10 cellular contexts compared by ENCODE assay signal in the genomic region with DNA sequence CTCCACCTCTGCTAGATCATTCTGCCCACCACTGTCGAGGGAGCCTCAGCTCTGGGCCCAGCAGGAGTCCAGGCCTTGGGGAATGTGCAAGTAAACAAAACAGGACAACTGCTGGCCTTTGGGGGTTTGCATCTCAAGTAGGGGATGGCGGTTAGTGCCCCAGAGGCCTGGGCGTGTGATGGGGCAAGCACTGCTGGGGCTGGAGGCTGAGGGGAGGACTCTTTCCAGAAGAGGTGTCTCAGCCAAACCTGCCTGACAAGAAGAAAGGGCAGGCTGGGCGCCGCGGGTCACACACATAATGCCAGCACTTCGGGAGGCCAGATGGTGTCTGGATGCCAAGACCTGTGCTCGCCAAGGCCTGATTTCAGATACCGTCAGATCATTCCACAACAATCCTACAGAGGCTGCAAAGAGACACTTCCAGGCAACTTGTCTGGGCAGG. TPM values are rescaled to one million over a fixed set of nuclear protein-coding genes. Genes with fewer than 3 reads are reported as not detected.
A peak's percentile ranks its signal among the peaks of the same experiment; 100 is the strongest.
DNase-seq lines count a peak whose midpoint lies in the region; ATAC-seq and TF ChIP-seq lines count a peak whose summit lies in the region.
"Had no signal": no experiment of that assay in that cellular context is flagged by ENCODE, and none has a peak within 500 bp of the region (broad histone marks: within the 10 kb centered on the region; RNA-seq: fewer than 3 reads in every experiment).

No MANE protein-coding gene starts in this region.

- peak overlapping the region in 3 of 5 donors; percentile 35 to 59 (median 35) for H3K9ac ChIP-seq in subcutaneous abdominal adipose tissue (ENCODE audit: low read length in 5 of 5)

- peaks cover 0 to 25% (median 15%) of the 10 kb centered on the region in 5 donors for H3K36me3 ChIP-seq in subcutaneous abdominal adipose tissue (ENCODE audit: control insufficient read depth in 5 of 5, insufficient read depth in 5 of 5, low read length in 5 of 5)

- ATAC-seq in WTC11, result no peak; the same call in 1 of the 2 replicates
- peak; percentile 71 for ATAC-seq in left ventricle myocardium superior
- ATAC-seq in GM21360 (IDR thresholded peaks at IDR 0.05; ENCODE audit: unreplicated experiment), result no peak
- no peak for ATAC-seq in SK-N-SH treated with all-trans-retinoic acid at 6 μM for 48 hours

- intact Hi-C loops in left ventricle myocardium superior (cut with micrococcal nuclease), result loop anchor here (10.0 kb wide), 1 partner anchor 57 kb away; no protein-coding TSS in a partner anchor

- H3K4me3 ChIP-seq in subcutaneous abdominal adipose tissue (ENCODE audit: low read depth in 1 of 5, low read length in 5 of 5), result no peak overlapping the region

- peak overlapping the region; percentile 86 for H3K27ac ChIP-seq in subcutaneous abdominal adipose tissue (ENCODE audit: low read depth, low read length)

- H3K4me1 Mint-ChIP-seq in WTC11, result peaks cover 25% of the 10 kb centered on the region

- H3K4me1 ChIP-seq in subcutaneous abdominal adipose tissue (ENCODE audit: control insufficient read depth in 5 of 5, insufficient read depth in 5 of 5, low read length in 5 of 5), result peaks cover 3 to 61% (median 47%) of the 10 kb centered on the region in 5 donors

- no peak overlapping the region for H3K4me3 Mint-ChIP-seq in WTC11
- H3K4me3 Mint-ChIP-seq: naive thymus-derived CD4-positive, alpha-beta T cell had no signal

- DNase-seq in NCI-H2171 treated with DMSO at 0.1 percent for 48 hours (lab: John Stamatoyannopoulos, UW) (peak; percentile 54), NCI-H2171 (lab: John Stamatoyannopoulos, UW) (no peak), WTC11 (ENCODE audit: low spot score) (peak; percentile 41), left ventricle myocardium superior (peak; percentile 83), kidney glomerular epithelial cell (lab: John Stamatoyannopoulos, UW) (no peak)
- DNase-seq: naive thymus-derived CD4-positive, alpha-beta T cell; T1000 had no signal

- CTCF ChIA-PET in WTC11 (lab: Charles Lee), result interaction anchor here (1.0 to 2.1 kb wide), 2 partner anchors 54 to 57 kb away, joined by 3 to 8 read pairs; no protein-coding TSS in a partner anchor

- no peaks in the 10 kb centered on the region for H3K9me3 ChIP-seq in subcutaneous abdominal adipose tissue (ENCODE audit: control insufficient read depth in 5 of 5, low read length in 5 of 5)

- no peaks in the 10 kb centered on the region for H3K9me3 Mint-ChIP-seq in WTC11
- H3K9me3 Mint-ChIP-seq: naive thymus-derived CD4-positive, alpha-beta T cell had no signal

- peak overlapping the region; percentile 32; the same call in 1 of the 2 replicates for H3K27ac Mint-ChIP-seq in WTC11

- H3K27me3 ChIP-seq in subcutaneous abdominal adipose tissue (ENCODE audit: control insufficient read depth in 5 of 5, insufficient read depth in 4 of 5, low read length in 5 of 5), result no peaks in the 10 kb centered on the region

- no peaks in the 10 kb centered on the region for H3K27me3 Mint-ChIP-seq in WTC11 (ENCODE audit: low read depth)

- POLR2A ChIA-PET in WTC11 (lab: Charles Lee), result interaction anchor here (1.3 kb wide), 1 partner anchor 9 kb away, joined by 4 read pairs; a partner anchor contains a TSS

- no peak for TF ChIP-seq CTCF in WTC11 (IDR thresholded peaks at IDR 0.05)

- no peaks in the 10 kb centered on the region; the same call in 1 of the 2 replicates for H3K36me3 Mint-ChIP-seq in WTC11

TF ChIP-seq in WTC11, 78 proteins besides CTCF, POLR2A, EP300 and RAD21:
- TF ChIP-seq, protein P1, sequence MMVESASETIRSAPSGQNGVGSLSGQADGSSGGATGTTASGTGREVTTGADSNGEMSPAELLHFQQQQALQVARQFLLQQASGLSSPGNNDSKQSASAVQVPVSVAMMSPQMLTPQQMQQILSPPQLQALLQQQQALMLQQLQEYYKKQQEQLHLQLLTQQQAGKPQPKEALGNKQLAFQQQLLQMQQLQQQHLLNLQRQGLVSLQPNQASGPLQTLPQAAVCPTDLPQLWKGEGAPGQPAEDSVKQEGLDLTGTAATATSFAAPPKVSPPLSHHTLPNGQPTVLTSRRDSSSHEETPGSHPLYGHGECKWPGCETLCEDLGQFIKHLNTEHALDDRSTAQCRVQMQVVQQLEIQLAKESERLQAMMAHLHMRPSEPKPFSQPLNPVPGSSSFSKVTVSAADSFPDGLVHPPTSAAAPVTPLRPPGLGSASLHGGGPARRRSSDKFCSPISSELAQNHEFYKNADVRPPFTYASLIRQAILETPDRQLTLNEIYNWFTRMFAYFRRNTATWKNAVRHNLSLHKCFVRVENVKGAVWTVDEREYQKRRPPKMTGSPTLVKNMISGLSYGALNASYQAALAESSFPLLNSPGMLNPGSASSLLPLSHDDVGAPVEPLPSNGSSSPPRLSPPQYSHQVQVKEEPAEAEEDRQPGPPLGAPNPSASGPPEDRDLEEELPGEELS (CRISPR knock-in tag; IDR thresholded peaks at IDR 0.05), result 0 out of 2 replicates have a peak, but pooled peaks have one; percentile 38
- TF ChIP-seq FOXP1 (CRISPR knock-in tag; IDR thresholded peaks at IDR 0.05; ENCODE audit: borderline replicate concordance) (peak; percentile 67; the same call in 1 of the 2 replicates), TEAD4 (CRISPR knock-in tag; IDR thresholded peaks at IDR 0.05) (no peak)

TF ChIP-seq in SK-N-SH treated with all-trans-retinoic acid at 6 μM for 48 hours, 23 proteins besides CTCF, POLR2A, EP300 and RAD21 (continues in another document):
- TF ChIP-seq, protein P2, sequence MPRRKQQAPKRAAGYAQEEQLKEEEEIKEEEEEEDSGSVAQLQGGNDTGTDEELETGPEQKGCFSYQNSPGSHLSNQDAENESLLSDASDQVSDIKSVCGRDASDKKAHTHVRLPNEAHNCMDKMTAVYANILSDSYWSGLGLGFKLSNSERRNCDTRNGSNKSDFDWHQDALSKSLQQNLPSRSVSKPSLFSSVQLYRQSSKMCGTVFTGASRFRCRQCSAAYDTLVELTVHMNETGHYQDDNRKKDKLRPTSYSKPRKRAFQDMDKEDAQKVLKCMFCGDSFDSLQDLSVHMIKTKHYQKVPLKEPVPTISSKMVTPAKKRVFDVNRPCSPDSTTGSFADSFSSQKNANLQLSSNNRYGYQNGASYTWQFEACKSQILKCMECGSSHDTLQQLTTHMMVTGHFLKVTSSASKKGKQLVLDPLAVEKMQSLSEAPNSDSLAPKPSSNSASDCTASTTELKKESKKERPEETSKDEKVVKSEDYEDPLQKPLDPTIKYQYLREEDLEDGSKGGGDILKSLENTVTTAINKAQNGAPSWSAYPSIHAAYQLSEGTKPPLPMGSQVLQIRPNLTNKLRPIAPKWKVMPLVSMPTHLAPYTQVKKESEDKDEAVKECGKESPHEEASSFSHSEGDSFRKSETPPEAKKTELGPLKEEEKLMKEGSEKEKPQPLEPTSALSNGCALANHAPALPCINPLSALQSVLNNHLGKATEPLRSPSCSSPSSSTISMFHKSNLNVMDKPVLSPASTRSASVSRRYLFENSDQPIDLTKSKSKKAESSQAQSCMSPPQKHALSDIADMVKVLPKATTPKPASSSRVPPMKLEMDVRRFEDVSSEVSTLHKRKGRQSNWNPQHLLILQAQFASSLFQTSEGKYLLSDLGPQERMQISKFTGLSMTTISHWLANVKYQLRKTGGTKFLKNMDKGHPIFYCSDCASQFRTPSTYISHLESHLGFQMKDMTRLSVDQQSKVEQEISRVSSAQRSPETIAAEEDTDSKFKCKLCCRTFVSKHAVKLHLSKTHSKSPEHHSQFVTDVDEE (CRISPR knock-in tag; IDR thresholded peaks at IDR 0.05), result no peak
- TF ChIP-seq ZC3H10 (CRISPR knock-in tag; IDR thresholded peaks at IDR 0.05), result no peak
- no peak for TF ChIP-seq TCF4 (CRISPR knock-in tag; IDR thresholded peaks at IDR 0.05; ENCODE audit: borderline replicate concordance)
- TF ChIP-seq, protein P3, sequence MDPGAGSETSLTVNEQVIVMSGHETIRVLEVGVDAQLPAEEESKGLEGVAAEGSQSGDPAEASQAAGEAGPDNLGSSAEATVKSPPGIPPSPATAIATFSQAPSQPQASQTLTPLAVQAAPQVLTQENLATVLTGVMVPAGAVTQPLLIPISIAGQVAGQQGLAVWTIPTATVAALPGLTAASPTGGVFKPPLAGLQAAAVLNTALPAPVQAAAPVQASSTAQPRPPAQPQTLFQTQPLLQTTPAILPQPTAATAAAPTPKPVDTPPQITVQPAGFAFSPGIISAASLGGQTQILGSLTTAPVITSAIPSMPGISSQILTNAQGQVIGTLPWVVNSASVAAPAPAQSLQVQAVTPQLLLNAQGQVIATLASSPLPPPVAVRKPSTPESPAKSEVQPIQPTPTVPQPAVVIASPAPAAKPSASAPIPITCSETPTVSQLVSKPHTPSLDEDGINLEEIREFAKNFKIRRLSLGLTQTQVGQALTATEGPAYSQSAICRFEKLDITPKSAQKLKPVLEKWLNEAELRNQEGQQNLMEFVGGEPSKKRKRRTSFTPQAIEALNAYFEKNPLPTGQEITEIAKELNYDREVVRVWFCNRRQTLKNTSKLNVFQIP (CRISPR knock-in tag; IDR thresholded peaks at IDR 0.05; ENCODE audit: borderline replicate concordance, low read depth), result no peak
- TF ChIP-seq, protein P4, sequence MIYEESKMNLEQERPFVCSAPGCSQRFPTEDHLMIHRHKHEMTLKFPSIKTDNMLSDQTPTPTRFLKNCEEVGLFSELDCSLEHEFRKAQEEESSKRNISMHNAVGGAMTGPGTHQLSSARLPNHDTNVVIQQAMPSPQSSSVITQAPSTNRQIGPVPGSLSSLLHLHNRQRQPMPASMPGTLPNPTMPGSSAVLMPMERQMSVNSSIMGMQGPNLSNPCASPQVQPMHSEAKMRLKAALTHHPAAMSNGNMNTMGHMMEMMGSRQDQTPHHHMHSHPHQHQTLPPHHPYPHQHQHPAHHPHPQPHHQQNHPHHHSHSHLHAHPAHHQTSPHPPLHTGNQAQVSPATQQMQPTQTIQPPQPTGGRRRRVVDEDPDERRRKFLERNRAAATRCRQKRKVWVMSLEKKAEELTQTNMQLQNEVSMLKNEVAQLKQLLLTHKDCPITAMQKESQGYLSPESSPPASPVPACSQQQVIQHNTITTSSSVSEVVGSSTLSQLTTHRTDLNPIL (CRISPR knock-in tag; IDR thresholded peaks at IDR 0.05; ENCODE audit: low read depth), result no peak
- TF ChIP-seq, protein P5, sequence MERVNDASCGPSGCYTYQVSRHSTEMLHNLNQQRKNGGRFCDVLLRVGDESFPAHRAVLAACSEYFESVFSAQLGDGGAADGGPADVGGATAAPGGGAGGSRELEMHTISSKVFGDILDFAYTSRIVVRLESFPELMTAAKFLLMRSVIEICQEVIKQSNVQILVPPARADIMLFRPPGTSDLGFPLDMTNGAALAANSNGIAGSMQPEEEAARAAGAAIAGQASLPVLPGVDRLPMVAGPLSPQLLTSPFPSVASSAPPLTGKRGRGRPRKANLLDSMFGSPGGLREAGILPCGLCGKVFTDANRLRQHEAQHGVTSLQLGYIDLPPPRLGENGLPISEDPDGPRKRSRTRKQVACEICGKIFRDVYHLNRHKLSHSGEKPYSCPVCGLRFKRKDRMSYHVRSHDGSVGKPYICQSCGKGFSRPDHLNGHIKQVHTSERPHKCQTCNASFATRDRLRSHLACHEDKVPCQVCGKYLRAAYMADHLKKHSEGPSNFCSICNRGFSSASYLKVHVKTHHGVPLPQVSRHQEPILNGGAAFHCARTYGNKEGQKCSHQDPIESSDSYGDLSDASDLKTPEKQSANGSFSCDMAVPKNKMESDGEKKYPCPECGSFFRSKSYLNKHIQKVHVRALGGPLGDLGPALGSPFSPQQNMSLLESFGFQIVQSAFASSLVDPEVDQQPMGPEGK (CRISPR knock-in tag; IDR thresholded peaks at IDR 0.05; ENCODE audit: borderline replicate concordance), result no peak

RNA-seq across cellular contexts. Expression of a gene that starts 8.6 kb away (rescaled TPM):
- total RNA-seq in WTC11 (2021) (32.6 to 36.7 TPM (median 36.7 TPM) in 3 replicates), left ventricle myocardium superior (410 TPM)

Comparison
In these comparisons a context has a peak if more than half of its experiments do, and no peak if none do; other contexts are left out.
1. DNase-seq: peak in NCI-H2171 treated with DMSO at 0.1 percent for 48 hours (single experiment), WTC11 (single experiment) and left ventricle myocardium superior (single experiment); none in NCI-H2171 (single experiment) and kidney glomerular epithelial cell (single experiment).
2. RNA of a gene that starts 8.6 kb away (total RNA-seq): 410 TPM in left ventricle myocardium superior (single experiment); 32.6 to 36.7 TPM in WTC11; every median in the first group is over 10 times any median in the second.